8 cellular contexts compared by ENCODE assay signal in the genomic region with DNA sequence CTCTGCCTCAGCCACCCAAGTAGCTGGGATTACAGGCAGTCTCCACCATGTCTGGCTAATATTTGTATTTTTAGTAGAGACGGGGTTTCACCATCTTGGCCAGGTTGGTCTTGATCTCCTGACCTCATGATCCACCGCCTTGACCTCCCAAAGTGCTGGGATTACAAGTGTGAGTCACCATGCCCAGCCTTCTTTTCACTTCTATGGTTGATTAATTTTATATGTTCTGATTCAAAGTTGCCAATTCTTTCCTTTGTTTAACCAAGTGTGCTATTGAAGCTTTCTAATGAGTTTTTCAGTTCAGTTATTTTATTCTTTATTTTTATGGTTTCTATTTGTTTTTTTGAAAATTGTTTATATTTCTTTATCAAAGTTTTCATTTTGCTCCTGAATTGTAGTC.
"Had no signal": no experiment of that assay in that cellular context is flagged by ENCODE, and none has a peak within 500 bp of the region (broad histone marks: within the 10 kb centered on the region; RNA-seq: fewer than 3 reads in every experiment).

No MANE protein-coding gene starts in this region.

- H3K9ac ChIP-seq: KMS-11 had no signal

- H3K27ac Mint-ChIP-seq: IgD-negative memory B cell had no signal

- H3K27me3 Mint-ChIP-seq: IgD-negative memory B cell had no signal

- H3K4me3 Mint-ChIP-seq: IgD-negative memory B cell had no signal

- FAIRE-seq: HTR-8/SVneo, K562 had no signal

- ATAC-seq: K562 had no signal

- DNase-seq: IMR-90, KBM-7, KG1 had no signal

- H3K4me1 Mint-ChIP-seq: IgD-negative memory B cell had no signal

- H3K27ac ChIP-seq: HL-60, KMS-11 had no signal

- H3K4me3 ChIP-seq: K562 had no signal

- H3K4me2 ChIP-seq: KMS-11 had no signal
